8 cellular contexts compared by ENCODE assay signal in genomic region chr22:21013742-21014201, GRCh38. TPM values are rescaled to one million over a fixed set of nuclear protein-coding genes. Genes with fewer than 3 reads are reported as not detected.
A peak's percentile ranks its signal among the peaks of the same experiment; 100 is the strongest.
DNase-seq lines count a peak whose midpoint lies in the region; ATAC-seq and TF ChIP-seq lines count a peak whose summit lies in the region.

No MANE protein-coding gene starts in this region.

- DNase-seq in heart left ventricle, result no peak
- no peak for DNase-seq in cardiac septum (ENCODE audit: low spot score)
- no peak for DNase-seq in activated T-helper 1 cell treated with anti-CD3 and anti-CD28 coated beads, Interleukin-12 subunit alpha, Interleukin-12 subunit beta, Interleukin-2, Interleukin-4 antibody, amounts not matched to agents 30 ng/mL and 10 ng/mL and 1 ng/mL, durations not matched to agents 14 hours and 24 hours and 36 hours (ENCODE audit: low spot score)
- DNase-seq in kidney epithelial cell (ENCODE audit: low read depth), result no peak
- DNase-seq in upper lobe of left lung, result peak in 1 of 2 donors; percentile 85
- DNase-seq in cerebellar nuclear complex (lab: John Stamatoyannopoulos, UW), result no peak
- DNase-seq in PC-9, result no peak
- DNase-seq in NCI-H1930 (lab: John Stamatoyannopoulos, UW), result no peak

- no peaks in the 10 kb centered on the region for H4K20me1 ChIP-seq in PC-9 (ENCODE audit: insufficient read depth)

- no peaks in the 10 kb centered on the region for H3K9me2 ChIP-seq in PC-9 (ENCODE audit: insufficient read depth)

- no peaks in the 10 kb centered on the region for H3K36me3 Mint-ChIP-seq in activated T-helper 1 cell treated with anti-CD3 and anti-CD28 coated beads, Interleukin-12 subunit alpha, Interleukin-12 subunit beta, Interleukin-2, Interleukin-4 antibody, amounts not matched to agents 30 ng/mL and 10 ng/mL and 1 ng/mL, durations not matched to agents 14 hours and 24 hours and 36 hours (ENCODE audit: low read depth)

- no peak overlapping the region for H2AFZ ChIP-seq in PC-9

- H3K4me3 Mint-ChIP-seq in activated T-helper 1 cell treated with anti-CD3 and anti-CD28 coated beads, Interleukin-12 subunit alpha, Interleukin-12 subunit beta, Interleukin-2, Interleukin-4 antibody, amounts not matched to agents 30 ng/mL and 10 ng/mL and 1 ng/mL, durations not matched to agents 14 hours and 24 hours and 36 hours, result peak overlapping the region; percentile 67

- peaks cover 5% of the 10 kb centered on the region for H3K27me3 Mint-ChIP-seq in activated T-helper 1 cell treated with anti-CD3 and anti-CD28 coated beads, Interleukin-12 subunit alpha, Interleukin-12 subunit beta, Interleukin-2, Interleukin-4 antibody, amounts not matched to agents 30 ng/mL and 10 ng/mL and 1 ng/mL, durations not matched to agents 14 hours and 24 hours and 36 hours (ENCODE audit: insufficient read depth)

- H3K4me1 ChIP-seq in heart left ventricle, result peaks cover 3 to 27% (median 20%) of the 10 kb centered on the region in 12 donors
- H3K4me1 ChIP-seq in upper lobe of left lung, result peaks cover 22 to 27% (median 23%) of the 10 kb centered on the region in 4 donors
- peaks cover 15% of the 10 kb centered on the region for H3K4me1 ChIP-seq in PC-9 (replicated peaks; ENCODE audit: insufficient read depth)

- POLR2A ChIA-PET in PC-9 (lab: Charles Lee; ENCODE audit: unreplicated experiment), result no interaction called here

- no peak for TF ChIP-seq POLR2A in heart left ventricle (IDR thresholded peaks at IDR 0.05)
- no peak for TF ChIP-seq POLR2A in upper lobe of left lung (IDR thresholded peaks at IDR 0.05)

- no peak overlapping the region for H3K4me2 ChIP-seq in PC-9

- peak overlapping the region; percentile 34 for H3K27ac Mint-ChIP-seq in activated T-helper 1 cell treated with anti-CD3 and anti-CD28 coated beads, Interleukin-12 subunit alpha, Interleukin-12 subunit beta, Interleukin-2, Interleukin-4 antibody, amounts not matched to agents 30 ng/mL and 10 ng/mL and 1 ng/mL, durations not matched to agents 14 hours and 24 hours and 36 hours

- ATAC-seq in heart left ventricle (no peak), upper lobe of left lung (ENCODE audit: low FRiP score in 2 of 2) (no peak)

- no peaks in the 10 kb centered on the region for H3K79me2 ChIP-seq in PC-9 (ENCODE audit: low read depth)

- intact Hi-C loops in heart left ventricle (cut with DNase I), result loop anchor here in 1 of 10 donors (5.0 to 10.0 kb wide), 3 partner anchors 34 to 129 kb away; partner anchors contain the start of genes AIFM3 and LRRC74B
- intact Hi-C loops in cardiac septum (cut with DNase I), result loop anchor here (5.0 kb wide), 1 partner anchor 34 kb away; the partner anchor contains the start of gene LRRC74B
- intact Hi-C loops in activated T-helper 1 cell treated with anti-CD3 and anti-CD28 coated beads, Interleukin-12 subunit alpha, Interleukin-12 subunit beta, Interleukin-2, Interleukin-4 antibody, amounts not matched to agents 30 ng/mL and 10 ng/mL and 1 ng/mL, durations not matched to agents 14 hours and 24 hours and 36 hours (cut with micrococcal nuclease), result loop anchor here (1.0 kb wide), 3 partner anchors 11 to 32 kb away; partner anchors contain the start of genes LRRC74B, LZTR1 and THAP7
- intact Hi-C loops in PC-9 (cut with micrococcal nuclease; ENCODE audit: unreplicated experiment), result no loop called here

- H3K36me3 ChIP-seq in heart left ventricle (no peaks in the 10 kb centered on the region), kidney epithelial cell (ENCODE audit: control insufficient read depth, insufficient read depth, low read length) (no peaks in the 10 kb centered on the region), upper lobe of left lung (no peaks in the 10 kb centered on the region), PC-9 (ENCODE audit: low read depth) (no peaks in the 10 kb centered on the region)

- peak overlapping the region in 11 of 12 donors; percentile 18 to 64 (median 55) for H3K4me3 ChIP-seq in heart left ventricle
- peak overlapping the region; percentile 41 for H3K4me3 ChIP-seq in kidney epithelial cell (ENCODE audit: low read depth, low read length)
- H3K4me3 ChIP-seq in upper lobe of left lung, result peak overlapping the region; percentile 14 to 57 (median 50)
- no peak overlapping the region for H3K4me3 ChIP-seq in PC-9

- peaks cover 15% of the 10 kb centered on the region for H3K4me1 Mint-ChIP-seq in activated T-helper 1 cell treated with anti-CD3 and anti-CD28 coated beads, Interleukin-12 subunit alpha, Interleukin-12 subunit beta, Interleukin-2, Interleukin-4 antibody, amounts not matched to agents 30 ng/mL and 10 ng/mL and 1 ng/mL, durations not matched to agents 14 hours and 24 hours and 36 hours (ENCODE audit: low read depth)

- CTCF ChIA-PET in PC-9 (lab: Charles Lee), result no interaction called here

- TF ChIP-seq EP300 in upper lobe of left lung (IDR thresholded peaks at IDR 0.05), result no peak

- no peaks in the 10 kb centered on the region for H3K27me3 ChIP-seq in heart left ventricle
- no peaks in the 10 kb centered on the region for H3K27me3 ChIP-seq in kidney epithelial cell (ENCODE audit: control insufficient read depth, insufficient read depth, low read length)
- no peaks in the 10 kb centered on the region for H3K27me3 ChIP-seq in upper lobe of left lung
- H3K27me3 ChIP-seq in PC-9 (ENCODE audit: insufficient read depth, low read depth), result no peaks in the 10 kb centered on the region

- H3K27ac ChIP-seq in heart left ventricle, result peak overlapping the region in 10 of 12 donors; percentile 39 to 84 (median 67)
- peak overlapping the region; percentile 50 to 80 (median 67) for H3K27ac ChIP-seq in upper lobe of left lung
- no peak overlapping the region for H3K27ac ChIP-seq in PC-9

- H3K9me3 Mint-ChIP-seq in activated T-helper 1 cell treated with anti-CD3 and anti-CD28 coated beads, Interleukin-12 subunit alpha, Interleukin-12 subunit beta, Interleukin-2, Interleukin-4 antibody, amounts not matched to agents 30 ng/mL and 10 ng/mL and 1 ng/mL, durations not matched to agents 14 hours and 24 hours and 36 hours, result no peaks in the 10 kb centered on the region

- no TSS peak for BruUV-seq in PC-9 (replicated peaks; lab: Mats Ljungman, UMichigan)

- H3K9me3 ChIP-seq in heart left ventricle (no peaks in the 10 kb centered on the region), upper lobe of left lung (no peaks in the 10 kb centered on the region), PC-9 (ENCODE audit: insufficient read depth, low read depth) (no peaks in the 10 kb centered on the region)

- 9 to 17% (median 13%) methylated on average over 14 to 23 of the region's 23 CpGs for WGBS in heart left ventricle, 4 donors
- 10 to 12% methylated on average over 22 to 23 of the region's 23 CpGs for WGBS in upper lobe of left lung, 2 donors

- no peaks in the 10 kb centered on the region for H3F3A ChIP-seq in PC-9 (ENCODE audit: insufficient read depth, low read depth)

- no peak for TF ChIP-seq CTCF in heart left ventricle (IDR thresholded peaks at IDR 0.05)
- TF ChIP-seq CTCF in kidney epithelial cell (IDR thresholded peaks at IDR 0.05; ENCODE audit: insufficient read depth, low read length, poor library complexity, severe bottlenecking), result no peak
- TF ChIP-seq CTCF in upper lobe of left lung (IDR thresholded peaks at IDR 0.05), result no peak
- TF ChIP-seq CTCF in PC-9 (conservative IDR thresholded peaks at IDR 0.05), result no peak

RNA-seq across cellular contexts. Expression of gene P2RX6, which starts 1.2 kb away (rescaled TPM):
- 1 to 10 TPM in 7 of 9 donors, under 1 TPM in 2; 0.21 to 4.8 (median 1.7) TPM for total RNA-seq in heart left ventricle
- polyA plus RNA-seq in heart left ventricle, result under 1 TPM; 0.06 to 0.72 TPM
- 5.4 TPM for total RNA-seq in cardiac septum
- total RNA-seq in activated T-helper 1 cell treated with anti-CD3 and anti-CD28 coated beads, Interleukin-12 subunit alpha, Interleukin-12 subunit beta, Interleukin-2, Interleukin-4 antibody, amounts not matched to agents 30 ng/mL and 10 ng/mL and 1 ng/mL, durations not matched to agents 14 hours and 24 hours and 36 hours, result 0.18 and 0.22 TPM in 2 replicates
- total RNA-seq in kidney epithelial cell, result 0.27 TPM in 1 of 2 replicates, not detected in the other
- total RNA-seq in upper lobe of left lung, result 10 to 100 TPM in 1 of 6 donors, 1 to 10 TPM in 1, under 1 TPM in 4; 0.39 to 22.0 (median 0.65) TPM
- total RNA-seq in PC-9 (2021), result 2.4 and 2.7 TPM in 2 replicates

RNA-seq across cellular contexts. Expression of gene THAP7, which starts 11.9 kb away (rescaled TPM):
- total RNA-seq in heart left ventricle (10 to 100 TPM; 15.3 to 39.0 (median 17.5) TPM), cardiac septum (18.2 TPM), kidney epithelial cell (29.7 and 37.9 TPM in 2 replicates), upper lobe of left lung (10 to 100 TPM; 18.9 to 52.4 (median 32.0) TPM), PC-9 (2021) (16.4 and 17.0 TPM in 2 replicates)
- 10 to 100 TPM; 29.8 to 35.0 TPM for polyA plus RNA-seq in heart left ventricle
- 35.1 and 36.8 TPM in 2 replicates for total RNA-seq in activated T-helper 1 cell treated with anti-CD3 and anti-CD28 coated beads, Interleukin-12 subunit alpha, Interleukin-12 subunit beta, Interleukin-2, Interleukin-4 antibody, amounts not matched to agents 30 ng/mL and 10 ng/mL and 1 ng/mL, durations not matched to agents 14 hours and 24 hours and 36 hours

RNA-seq across cellular contexts. Expression of gene SLC7A4, which starts 18.6 kb away (rescaled TPM):
- total RNA-seq in heart left ventricle (1 to 10 TPM in 1 of 9 donors, under 1 TPM in 2, not detected in 6; 0.24 to 2.8 (median 0.31) TPM), cardiac septum (not detected), kidney epithelial cell (2.3 and 2.7 TPM in 2 replicates), upper lobe of left lung (1 to 10 TPM in 5 of 6 donors, not detected in 1; 1.2 to 5.2 (median 1.5) TPM), PC-9 (2021) (not detected in 2 replicates)
- polyA plus RNA-seq in heart left ventricle, result not detected
- not detected in 2 replicates for total RNA-seq in activated T-helper 1 cell treated with anti-CD3 and anti-CD28 coated beads, Interleukin-12 subunit alpha, Interleukin-12 subunit beta, Interleukin-2, Interleukin-4 antibody, amounts not matched to agents 30 ng/mL and 10 ng/mL and 1 ng/mL, durations not matched to agents 14 hours and 24 hours and 36 hours

RNA-seq across cellular contexts. Expression of gene LZTR1, which starts 31.7 kb away (rescaled TPM):
- 10 to 100 TPM; 18.4 to 41.9 (median 26.6) TPM for total RNA-seq in heart left ventricle
- polyA plus RNA-seq in heart left ventricle, result 10 to 100 TPM; 18.4 to 29.3 TPM
- 33.0 TPM for total RNA-seq in cardiac septum
- 81.9 and 87.5 TPM in 2 replicates for total RNA-seq in activated T-helper 1 cell treated with anti-CD3 and anti-CD28 coated beads, Interleukin-12 subunit alpha, Interleukin-12 subunit beta, Interleukin-2, Interleukin-4 antibody, amounts not matched to agents 30 ng/mL and 10 ng/mL and 1 ng/mL, durations not matched to agents 14 hours and 24 hours and 36 hours
- 39.3 and 45.2 TPM in 2 replicates for total RNA-seq in kidney epithelial cell
- 100 to 1,000 TPM in 2 of 6 donors, 10 to 100 TPM in 4; 33.7 to 114 (median 63.2) TPM for total RNA-seq in upper lobe of left lung
- total RNA-seq in PC-9 (2021), result 23.2 and 23.4 TPM in 2 replicates

RNA-seq across cellular contexts. Expression of gene LRRC74B, which starts 32.0 kb away (rescaled TPM):
- total RNA-seq in heart left ventricle, result not detected
- not detected for polyA plus RNA-seq in heart left ventricle
- total RNA-seq in cardiac septum, result not detected
- total RNA-seq in activated T-helper 1 cell treated with anti-CD3 and anti-CD28 coated beads, Interleukin-12 subunit alpha, Interleukin-12 subunit beta, Interleukin-2, Interleukin-4 antibody, amounts not matched to agents 30 ng/mL and 10 ng/mL and 1 ng/mL, durations not matched to agents 14 hours and 24 hours and 36 hours, result not detected in 2 replicates
- total RNA-seq in kidney epithelial cell, result not detected in 2 replicates
- 1 to 10 TPM in 5 of 6 donors, under 1 TPM in 1; 0.14 to 6.6 (median 3.2) TPM for total RNA-seq in upper lobe of left lung
- total RNA-seq in PC-9 (2021), result 0.25 TPM in 1 of 2 replicates, not detected in the other
